In the genomic region with DNA sequence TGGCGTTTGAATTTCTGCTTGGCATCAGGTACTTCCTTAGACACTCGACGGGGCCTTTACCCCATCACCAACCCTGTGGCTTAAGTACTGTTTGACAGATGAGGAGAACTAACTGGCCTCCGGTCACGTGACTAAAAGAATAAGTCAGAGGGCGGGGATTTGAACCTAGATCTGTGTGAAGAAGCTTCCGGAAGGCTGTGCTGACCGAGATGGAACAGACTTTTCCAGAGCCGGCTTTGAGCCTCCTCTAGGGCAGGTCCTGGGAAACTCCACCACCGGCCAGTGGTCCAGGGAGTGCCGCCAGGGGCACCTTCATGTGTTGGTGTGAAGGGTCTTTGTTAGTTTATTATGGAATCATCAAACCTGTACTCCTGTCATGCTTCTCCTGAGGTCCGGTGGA, we compare ENCODE assay signal across 26 cellular contexts.
"Had no signal": no experiment of that assay in that cellular context is flagged by ENCODE, and none has a peak within 500 bp of the region (broad histone marks: within the 10 kb centered on the region; RNA-seq: fewer than 3 reads in every experiment).

No MANE protein-coding gene starts in this region.

- H3K4me3 ChIP-seq: coronary artery, esophagus muscularis mucosa, gastroesophageal sphincter, heart left ventricle, hepatocyte, left lung, neural progenitor cell, prostate gland, thoracic aorta had no signal

- H3K27ac ChIP-seq: foreskin keratinocyte, heart left ventricle, hepatocyte, left lung, neural progenitor cell, prostate gland had no signal

- H3K4me2 ChIP-seq: hepatocyte, neural progenitor cell had no signal

- H3K9ac ChIP-seq: neural progenitor cell had no signal

- H3K36me3 Mint-ChIP-seq: neural progenitor cell had no signal

- H3K36me3 ChIP-seq: esophagus muscularis mucosa, gastroesophageal sphincter, heart left ventricle, left lung, neural progenitor cell, prostate gland, thoracic aorta had no signal

- H3K27me3 ChIP-seq: esophagus muscularis mucosa, foreskin keratinocyte, gastroesophageal sphincter, hepatocyte, left lung, neural progenitor cell had no signal

- H3K27me3 Mint-ChIP-seq: naive thymus-derived CD4-positive, alpha-beta T cell; stimulated activated naive B cell treated with anti-CD40 and anti-IgM and Interleukin-4, amounts not matched to agents 10 μg/mL and 1 μg/mL and 100 μg/mL, for 72 hours; stimulated activated naive CD8-positive, alpha-beta T cell treated with anti-CD3 and anti-CD28 coated beads, Interleukin-15, Interleukin-2, amounts not matched to agents 100 ng/mL and 50 ng/mL, for 24 hours had no signal

- H2AFZ ChIP-seq: hepatocyte, neural progenitor cell had no signal

- H3K4me1 Mint-ChIP-seq: nephron had no signal

- H3K4me3 Mint-ChIP-seq: naive thymus-derived CD4-positive, alpha-beta T cell; nephron; neural progenitor cell; stimulated activated naive B cell treated with anti-CD40 and anti-IgM and Interleukin-4, amounts not matched to agents 10 μg/mL and 1 μg/mL and 100 μg/mL, for 72 hours; stimulated activated naive CD8-positive, alpha-beta T cell treated with anti-CD3 and anti-CD28 coated beads, Interleukin-15, Interleukin-2, amounts not matched to agents 100 ng/mL and 50 ng/mL, for 24 hours had no signal

- H3K27ac Mint-ChIP-seq: nephron; neural progenitor cell; stimulated activated naive B cell treated with anti-CD40 and anti-IgM and Interleukin-4, amounts not matched to agents 10 μg/mL and 1 μg/mL and 100 μg/mL, for 72 hours; stimulated activated naive CD8-positive, alpha-beta T cell treated with anti-CD3 and anti-CD28 coated beads, Interleukin-15, Interleukin-2, amounts not matched to agents 100 ng/mL and 50 ng/mL, for 24 hours had no signal

- FAIRE-seq: endothelial cell of umbilical vein, kidney, small intestine had no signal

- H3K79me2 ChIP-seq: hepatocyte had no signal

- H3K9me3 ChIP-seq: esophagus muscularis mucosa, gastroesophageal sphincter, heart left ventricle, left lung, prostate gland, thoracic aorta had no signal

- H3K4me1 ChIP-seq: foreskin keratinocyte, heart left ventricle, left lung, neural progenitor cell, prostate gland had no signal

- H3K9me3 Mint-ChIP-seq: naive thymus-derived CD4-positive, alpha-beta T cell; nephron; neural progenitor cell; stimulated activated naive B cell treated with anti-CD40 and anti-IgM and Interleukin-4, amounts not matched to agents 10 μg/mL and 1 μg/mL and 100 μg/mL, for 72 hours; stimulated activated naive CD8-positive, alpha-beta T cell treated with anti-CD3 and anti-CD28 coated beads, Interleukin-15, Interleukin-2, amounts not matched to agents 100 ng/mL and 50 ng/mL, for 24 hours had no signal

- DNase-seq: dermis blood vessel endothelial cell; effector memory CD4-positive, alpha-beta T cell; foreskin keratinocyte; heart left ventricle; kidney; left lung; mesenchymal stem cell; midbrain; naive thymus-derived CD4-positive, alpha-beta T cell; nucleus accumbens; right cardiac atrium; small intestine; stimulated activated CD4-positive, alpha-beta T cell treated with anti-CD3 and anti-CD28 coated beads, Interleukin-15, amount 100 ng/mL, for 24 hours; stimulated activated CD4-positive, alpha-beta T cell treated with anti-CD3 and anti-CD28 coated beads, Interleukin-2, amount 100 ng/mL, for 48 hours; stimulated activated naive B cell treated with anti-CD40 and anti-IgM and Interleukin-4, amounts not matched to agents 10 μg/mL and 1 μg/mL and 100 μg/mL, for 72 hours; trophoblast cell had no signal

- ATAC-seq: foreskin keratinocyte; gastroesophageal sphincter; heart left ventricle; left lung; naive thymus-derived CD4-positive, alpha-beta T cell; stimulated activated naive B cell treated with anti-CD40 and anti-IgM and Interleukin-4, amounts not matched to agents 10 μg/mL and 1 μg/mL and 100 μg/mL, for 72 hours had no signal
